ENCODE assay signal across 23 cellular contexts in genomic region chrX:22088326-22088725, GRCh38. TPM values are rescaled to one million over a fixed set of nuclear protein-coding genes. Genes with fewer than 3 reads are reported as not detected.
DNase-seq lines count a peak whose midpoint lies in the region; ATAC-seq, FAIRE-seq and TF ChIP-seq lines count a peak whose summit lies in the region.
"Had no signal": no experiment of that assay in that cellular context is flagged by ENCODE, and none has a peak within 500 bp of the region (broad histone marks: within the 10 kb centered on the region; RNA-seq: fewer than 3 reads in every experiment).

No MANE protein-coding gene starts in this region.

- peak overlapping the region; percentile 43 for H3K27ac Mint-ChIP-seq in activated T-helper 17 cell treated with anti-CD3 and anti-CD28 coated beads, Interleukin-2, amount 50 U/mL, for 72 hours
- no peak overlapping the region for H3K27ac Mint-ChIP-seq in stimulated activated memory B cell treated with anti-CD40 and anti-IgM and Interleukin-4, amounts not matched to agents 10 μg/mL and 1 μg/mL and 100 μg/mL, for 72 hours
- H3K27ac Mint-ChIP-seq: B cell; CD8-positive, alpha-beta T cell; GM23338; H9 had no signal

- no peak for DNase-seq in activated T-cell treated with anti-CD3 and anti-CD28 coated beads, Interleukin-2, amount 50 U/mL, for 4 hours
- DNase-seq in activated T-cell treated with anti-CD3 and anti-CD28 coated beads, Interleukin-2, amount 50 U/mL, for 1 hour, result no peak
- DNase-seq in GM18507 (ENCODE audit: extremely low spot score, insufficient read length, low read depth) (no peak), kidney (no peak)
- DNase-seq: Caco-2; CD8-positive, alpha-beta T cell; H9; IMR-90; KG1; MG63; NCI-H1105 treated with DMSO at 0.1 percent for 48 hours; NCI-H2029; NCI-H446 treated with DMSO at 0.1 percent for 48 hours; NCI-H526; NCI-H82; NK-92 treated with Interleukin-12 subunit alpha and Interleukin-12 subunit beta, amount 100 ng/mL, for 24 hours; PC-3 had no signal

- H3K9ac ChIP-seq in kidney (ENCODE audit: low read length in 2 of 2), result no peak overlapping the region

- ATAC-seq in activated T-cell treated with anti-CD3 and anti-CD28 coated beads, Interleukin-2, amount 50 U/mL, for 4 hours, result peak in 1 of 2 donors; percentile 54
- ATAC-seq in activated T-helper 17 cell treated with anti-CD3 and anti-CD28 coated beads, Interleukin-2, amount 50 U/mL, for 72 hours (replicated peaks), result peak; percentile 59
- no peak for ATAC-seq in HG02981 (IDR thresholded peaks at IDR 0.05; ENCODE audit: unreplicated experiment)
- no peak for ATAC-seq in stimulated activated memory B cell treated with anti-CD40 and anti-IgM and Interleukin-4, amounts not matched to agents 10 μg/mL and 1 μg/mL and 100 μg/mL, for 72 hours
- ATAC-seq: CD8-positive, alpha-beta T cell; GM23338; PC-3 had no signal

- H3K27me3 Mint-ChIP-seq in activated T-cell treated with anti-CD3 and anti-CD28 coated beads, Interleukin-2, amount 50 U/mL, for 4 hours (ENCODE audit: low read depth), result no peaks in the 10 kb centered on the region
- H3K27me3 Mint-ChIP-seq in activated T-helper 17 cell treated with anti-CD3 and anti-CD28 coated beads, Interleukin-2, amount 50 U/mL, for 72 hours, result no peaks in the 10 kb centered on the region
- H3K27me3 Mint-ChIP-seq in stimulated activated memory B cell treated with anti-CD40 and anti-IgM and Interleukin-4, amounts not matched to agents 10 μg/mL and 1 μg/mL and 100 μg/mL, for 72 hours, result no peaks in the 10 kb centered on the region
- H3K27me3 Mint-ChIP-seq: B cell had no signal

- H3K36me3 Mint-ChIP-seq in activated T-cell treated with anti-CD3 and anti-CD28 coated beads, Interleukin-2, amount 50 U/mL, for 4 hours (ENCODE audit: insufficient read depth), result peaks cover 6% of the 10 kb centered on the region
- peaks cover 7% of the 10 kb centered on the region for H3K36me3 Mint-ChIP-seq in activated T-helper 17 cell treated with anti-CD3 and anti-CD28 coated beads, Interleukin-2, amount 50 U/mL, for 72 hours (ENCODE audit: low read depth)
- H3K36me3 Mint-ChIP-seq in stimulated activated memory B cell treated with anti-CD40 and anti-IgM and Interleukin-4, amounts not matched to agents 10 μg/mL and 1 μg/mL and 100 μg/mL, for 72 hours, result peaks cover 8% of the 10 kb centered on the region
- H3K36me3 Mint-ChIP-seq: CD8-positive, alpha-beta T cell had no signal

- no peak for TF ChIP-seq CTCF in kidney (IDR thresholded peaks at IDR 0.05; ENCODE audit: borderline replicate concordance, extremely low read depth, insufficient read depth)

- H3K4me3 Mint-ChIP-seq in activated T-cell treated with anti-CD3 and anti-CD28 coated beads, Interleukin-2, amount 50 U/mL, for 4 hours, result peak overlapping the region; percentile 21
- peak overlapping the region; percentile 25 for H3K4me3 Mint-ChIP-seq in activated T-helper 17 cell treated with anti-CD3 and anti-CD28 coated beads, Interleukin-2, amount 50 U/mL, for 72 hours
- no peak overlapping the region for H3K4me3 Mint-ChIP-seq in stimulated activated memory B cell treated with anti-CD40 and anti-IgM and Interleukin-4, amounts not matched to agents 10 μg/mL and 1 μg/mL and 100 μg/mL, for 72 hours
- H3K4me3 Mint-ChIP-seq: B cell; CD8-positive, alpha-beta T cell; GM23338; H9 had no signal

- no peaks in the 10 kb centered on the region for H3K9me3 ChIP-seq in kidney (ENCODE audit: control insufficient read depth in 1 of 2, low read length in 2 of 2)
- H3K9me3 ChIP-seq: Caco-2, MG63 had no signal

- no peaks in the 10 kb centered on the region for H3K36me3 ChIP-seq in kidney (ENCODE audit: control insufficient read depth in 1 of 2, insufficient read depth in 2 of 2, low read length in 2 of 2)
- H3K36me3 ChIP-seq: MG63 had no signal

- H3K4me1 Mint-ChIP-seq in activated T-cell treated with anti-CD3 and anti-CD28 coated beads, Interleukin-2, amount 50 U/mL, for 4 hours (ENCODE audit: low read depth), result peaks cover 18% of the 10 kb centered on the region
- no peaks in the 10 kb centered on the region for H3K4me1 Mint-ChIP-seq in activated T-helper 17 cell treated with anti-CD3 and anti-CD28 coated beads, Interleukin-2, amount 50 U/mL, for 72 hours
- no peaks in the 10 kb centered on the region for H3K4me1 Mint-ChIP-seq in stimulated activated memory B cell treated with anti-CD40 and anti-IgM and Interleukin-4, amounts not matched to agents 10 μg/mL and 1 μg/mL and 100 μg/mL, for 72 hours
- H3K4me1 Mint-ChIP-seq: B cell, GM23338, H9 had no signal

- no peak overlapping the region for H3K4me3 ChIP-seq in kidney (ENCODE audit: low read length in 2 of 2)
- H3K4me3 ChIP-seq: GM23338, MG63 had no signal

- no peak overlapping the region for H3K27ac ChIP-seq in kidney (ENCODE audit: low read depth in 2 of 2, low read length in 2 of 2)
- H3K27ac ChIP-seq: C4-2B had no signal

- peak; percentile 33 for FAIRE-seq in GM18507 (lab: Jason Lieb, UNC)
- FAIRE-seq in kidney (lab: Jason Lieb, UNC), result peak; percentile 86

- no peaks in the 10 kb centered on the region for H3K4me1 ChIP-seq in kidney (ENCODE audit: control insufficient read depth in 1 of 2, insufficient read depth in 1 of 2, low read depth in 1 of 2, low read length in 2 of 2)
- H3K4me1 ChIP-seq: Caco-2 had no signal

- no peaks in the 10 kb centered on the region for H3K9me3 Mint-ChIP-seq in activated T-cell treated with anti-CD3 and anti-CD28 coated beads, Interleukin-2, amount 50 U/mL, for 4 hours
- H3K9me3 Mint-ChIP-seq in activated T-helper 17 cell treated with anti-CD3 and anti-CD28 coated beads, Interleukin-2, amount 50 U/mL, for 72 hours, result no peaks in the 10 kb centered on the region
- H3K9me3 Mint-ChIP-seq in stimulated activated memory B cell treated with anti-CD40 and anti-IgM and Interleukin-4, amounts not matched to agents 10 μg/mL and 1 μg/mL and 100 μg/mL, for 72 hours, result peaks cover 5% of the 10 kb centered on the region
- H3K9me3 Mint-ChIP-seq: CD8-positive, alpha-beta T cell; GM23338 had no signal

- intact Hi-C loops in kidney (cut with DNase I), result no loop called here

RNA-seq across cellular contexts. Expression of gene PHEX, which starts 56.2 kb away (rescaled TPM):
- 1 to 10 TPM; 3.0 to 8.0 (median 4.7) TPM for total RNA-seq in activated T-cell treated with anti-CD3 and anti-CD28 coated beads, Interleukin-2, amount 50 U/mL, for 4 hours
- total RNA-seq in activated T-helper 17 cell treated with anti-CD3 and anti-CD28 coated beads, Interleukin-2, amount 50 U/mL, for 72 hours, result 1 to 10 TPM in 1 of 2 donors, under 1 TPM in 1; 0.19 to 1.9 TPM
- 0.25 TPM for total RNA-seq in kidney
- polyA plus RNA-seq in kidney (ENCODE audit: insufficient read depth, low read depth, low replicate concordance), result 0.19 TPM
